In the genomic region with DNA sequence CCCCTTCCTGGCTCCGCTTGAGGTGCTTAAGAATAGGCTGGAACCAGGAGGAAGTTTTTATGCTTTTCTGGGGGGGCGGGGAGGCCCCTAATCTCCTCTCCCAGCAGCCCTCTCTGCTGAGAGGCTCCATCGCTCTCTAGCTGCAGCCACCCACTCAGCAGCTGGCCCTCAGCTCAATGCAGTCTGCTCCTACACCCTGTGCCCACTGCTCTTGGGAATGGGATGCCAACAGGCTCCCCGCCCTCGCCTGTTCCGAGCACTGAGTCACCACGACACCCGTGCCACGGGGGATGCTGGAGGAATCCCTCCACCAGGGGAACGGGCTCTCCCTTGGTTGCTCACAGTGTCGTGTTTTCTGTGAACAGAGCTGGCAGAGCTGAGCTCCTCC, we compare ENCODE assay signal across 8 cellular contexts.
DNase-seq lines count a peak whose midpoint lies in the region; ATAC-seq and TF ChIP-seq lines count a peak whose summit lies in the region.

No MANE protein-coding gene starts in this region.

- H3K9me3 ChIP-seq in BLaER1, result no peaks in the 10 kb centered on the region
- H3K9me3 ChIP-seq in neutrophil, result no peaks in the 10 kb centered on the region

- H3K4me2 ChIP-seq in BLaER1 (peak overlapping the region; percentile 99), KMS-11 (peak overlapping the region; percentile 76; the same call in 1 of the 2 replicates)

- H2AFZ ChIP-seq in KMS-11 (ENCODE audit: low read depth), result no peak overlapping the region

- H3K27me3 ChIP-seq in BLaER1, result no peaks in the 10 kb centered on the region
- no peaks in the 10 kb centered on the region for H3K27me3 ChIP-seq in KMS-11 (ENCODE audit: insufficient read depth, low read depth)
- no peaks in the 10 kb centered on the region for H3K27me3 ChIP-seq in neutrophil

- H3K9ac ChIP-seq in BLaER1, result peak overlapping the region; percentile 74; the same call in 1 of the 2 replicates
- no peak overlapping the region for H3K9ac ChIP-seq in KMS-11

- no peak for ATAC-seq in HG02588 (IDR thresholded peaks at IDR 0.05; ENCODE audit: unreplicated experiment)

- H3K4me3 ChIP-seq in BLaER1 (peak overlapping the region; percentile 74), KMS-11 (IDR thresholded peaks at IDR 0.05; ENCODE audit: insufficient read depth, low read depth, low read length) (no peak overlapping the region), neutrophil (ENCODE audit: low read depth in 1 of 2, low read length in 1 of 2) (peak overlapping the region; percentile 93 to 99)

- H3K36me3 ChIP-seq in BLaER1 (peaks cover 30% of the 10 kb centered on the region; the same call in 1 of the 2 replicates), KMS-11 (ENCODE audit: insufficient read depth) (no peaks in the 10 kb centered on the region), neutrophil (peaks cover 27% of the 10 kb centered on the region)

- no peaks in the 10 kb centered on the region for H3K79me2 ChIP-seq in KMS-11 (ENCODE audit: insufficient read depth, low read depth)

- no peak for TF ChIP-seq CTCF in KMS-11 (conservative IDR thresholded peaks at IDR 0.05; ENCODE audit: low read depth, low read length)
- TF ChIP-seq CTCF in neutrophil (IDR thresholded peaks at IDR 0.05), result no peak

- peaks cover 74% of the 10 kb centered on the region for H3K4me1 ChIP-seq in BLaER1
- peaks cover 28% of the 10 kb centered on the region for H3K4me1 ChIP-seq in KMS-11 (ENCODE audit: low read depth, poor library complexity, severe bottlenecking)
- peaks cover 73 to 74% of the 10 kb centered on the region in 2 experiments for H3K4me1 ChIP-seq in neutrophil (ENCODE audit: control insufficient read depth in 1 of 2, insufficient read depth in 1 of 2, low read depth in 1 of 2, low read length in 1 of 2)

- peak overlapping the region; percentile 64 for H3K27ac ChIP-seq in BLaER1
- H3K27ac ChIP-seq in KMS-11, result no peak overlapping the region; the same call in 1 of the 2 replicates
- H3K27ac ChIP-seq in caudate nucleus (ENCODE audit: low read depth, low read length), result no peak overlapping the region
- H3K27ac ChIP-seq in neutrophil, result peak overlapping the region; percentile 96

- DNase-seq in caudate nucleus (lab: John Stamatoyannopoulos, UW) (peak in 51 of 61 donors; percentile 12 to 87 (median 49)), SIG-M5 treated with dmso at 0.1 percent for 504 hours (lab: John Stamatoyannopoulos, UW; ENCODE audit: unreplicated experiment) (no peak), NCI-H1417 treated with DMSO at 0.1 percent for 48 hours (lab: John Stamatoyannopoulos, UW) (no peak)
- DNase-seq in stimulated activated naive CD4-positive, alpha-beta T cell (lab: John Stamatoyannopoulos, UW), result no peak

- H4K20me1 ChIP-seq in BLaER1 (peaks cover 88% of the 10 kb centered on the region), KMS-11 (ENCODE audit: insufficient read depth) (no peaks in the 10 kb centered on the region)

Comparison
In these comparisons a context has a peak if more than half of its experiments do, and no peak if none do; other contexts are left out.
1. H3K27ac ChIP-seq: peak in BLaER1 (single experiment) and neutrophil (single experiment); none in KMS-11 (single experiment) and caudate nucleus (single experiment).
2. DNase-seq: peak in caudate nucleus (51 of 61); none in SIG-M5 treated with dmso at 0.1 percent for 504 hours (single experiment), NCI-H1417 treated with DMSO at 0.1 percent for 48 hours (single experiment) and stimulated activated naive CD4-positive, alpha-beta T cell (0 of 6).